Comparison of ENCODE assay signal across 18 cellular contexts in the genomic region with DNA sequence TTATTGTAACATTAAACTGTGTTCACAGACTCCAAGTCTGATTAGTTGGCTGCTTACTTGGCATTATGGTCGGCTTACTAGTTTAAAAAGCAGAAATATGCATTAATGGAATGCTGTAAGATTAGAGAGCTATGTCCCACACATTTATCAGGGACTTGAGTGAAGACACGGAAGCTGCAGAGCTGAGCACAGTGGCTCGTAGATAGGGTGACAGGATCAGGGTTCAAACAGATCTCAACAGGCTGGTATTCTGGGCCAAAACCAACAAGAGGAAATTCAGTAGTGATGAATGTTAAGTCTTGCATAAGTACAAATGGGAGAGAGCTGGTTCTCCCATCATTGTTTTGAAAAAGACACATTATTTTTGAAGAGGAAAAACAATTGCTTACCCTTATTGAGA.
A peak's percentile ranks its signal among the peaks of the same experiment; 100 is the strongest.
DNase-seq lines count a peak whose midpoint lies in the region; ATAC-seq and TF ChIP-seq lines count a peak whose summit lies in the region.
"Had no signal": no experiment of that assay in that cellular context is flagged by ENCODE, and none has a peak within 500 bp of the region (broad histone marks: within the 10 kb centered on the region; RNA-seq: fewer than 3 reads in every experiment).

No MANE protein-coding gene starts in this region.

- H2AK5ac ChIP-seq in mesenchymal stem cell (ENCODE audit: low read length, severe bottlenecking) = no peak overlapping the region

- no peaks in the 10 kb centered on the region for H3K27me3 ChIP-seq in fibroblast of lung (ENCODE audit: control insufficient read depth, insufficient read depth, low read length)
- H3K27me3 ChIP-seq in smooth muscle cell (ENCODE audit: low read depth) = no peaks in the 10 kb centered on the region
- H3K27me3 ChIP-seq in mesenchymal stem cell (ENCODE audit: control insufficient read depth in 1 of 2, insufficient read depth in 1 of 2, low read length in 2 of 2) = no peaks in the 10 kb centered on the region

- no peak overlapping the region for H3K4ac ChIP-seq in mesenchymal stem cell (ENCODE audit: low read depth in 1 of 2, low read length in 2 of 2)

- WGBS in smooth muscle cell (ENCODE audit: low lambda C conversion rate) = 22% methylated on average over 3 of the region's 3 CpGs
- 88% methylated on average over 3 of the region's 3 CpGs for WGBS in mesenchymal stem cell

- H3K4me1 ChIP-seq in fibroblast of lung (ENCODE audit: control insufficient read depth, extremely low read depth, insufficient read depth, low read length) = no peaks in the 10 kb centered on the region
- H3K4me1 ChIP-seq in smooth muscle cell (ENCODE audit: low read depth) = no peaks in the 10 kb centered on the region
- no peaks in the 10 kb centered on the region for H3K4me1 ChIP-seq in mesenchymal stem cell (ENCODE audit: control insufficient read depth, insufficient read depth, low read depth, low read length)

- H3K79me1 ChIP-seq in mesenchymal stem cell (replicated peaks; ENCODE audit: low read length, poor library complexity, severe bottlenecking) = no peaks in the 10 kb centered on the region

- no peaks in the 10 kb centered on the region for H3K79me2 ChIP-seq in fibroblast of lung (ENCODE audit: control insufficient read depth, insufficient read depth, low read length)
- no peaks in the 10 kb centered on the region for H3K79me2 ChIP-seq in smooth muscle cell (ENCODE audit: low read depth)

- H3K27ac Mint-ChIP-seq in effector memory CD8-positive, alpha-beta T cell = no peak overlapping the region
- H3K27ac Mint-ChIP-seq: CD4-positive, alpha-beta memory T cell had no signal

- H3K9me3 Mint-ChIP-seq in effector memory CD8-positive, alpha-beta T cell = peaks cover 0 to 1% of the 10 kb centered on the region in 2 donors

- H3K14ac ChIP-seq in mesenchymal stem cell (ENCODE audit: low read length in 2 of 2) = no peak overlapping the region

- H3K4me2 ChIP-seq in fibroblast of lung (ENCODE audit: extremely low read depth, insufficient read depth, low read length) (no peak overlapping the region), smooth muscle cell (peak overlapping the region; percentile 6), mesenchymal stem cell (ENCODE audit: low read length, poor library complexity, severe bottlenecking) (no peak overlapping the region)

- H3K27me3 Mint-ChIP-seq in effector memory CD8-positive, alpha-beta T cell = peaks cover 0 to 9% of the 10 kb centered on the region in 2 donors

- no peak overlapping the region for H2BK120ac ChIP-seq in mesenchymal stem cell (ENCODE audit: low read depth, low read length)

- H3K18ac ChIP-seq in mesenchymal stem cell (ENCODE audit: low read depth in 1 of 2, low read length in 2 of 2) = no peak overlapping the region

- H2BK5ac ChIP-seq in mesenchymal stem cell (ENCODE audit: low read depth, low read length, poor library complexity, severe bottlenecking) = no peak overlapping the region

- H3K4me1 Mint-ChIP-seq in effector memory CD8-positive, alpha-beta T cell (ENCODE audit: low read depth in 2 of 2) = no peaks in the 10 kb centered on the region
- H3K4me1 Mint-ChIP-seq: CD4-positive, alpha-beta memory T cell had no signal

- DNase-seq in Right ventricle myocardium inferior (ENCODE audit: missing footprints) = no peak
- DNase-seq in cardiac septum (ENCODE audit: low spot score) = no peak
- DNase-seq in fibroblast of lung (ENCODE audit: low read depth in 2 of 2) = peak; percentile 47 to 84
- DNase-seq in left lobe of liver (ENCODE audit: low spot score) = no peak
- DNase-seq in smooth muscle cell (lab: John Stamatoyannopoulos, UW; ENCODE audit: unreplicated experiment) = no peak
- DNase-seq in effector memory CD8-positive, alpha-beta T cell = no peak
- no peak for DNase-seq in mesenchymal stem cell
- DNase-seq: Calu3; CD4-positive, alpha-beta memory T cell; DMS53; NCI-H1048; NCI-H1694; NCI-H446; NCI-H69; NK-92 treated with Interleukin-12 subunit alpha and Interleukin-12 subunit beta, amount 100 ng/mL, for 24 hours; OCI-M1 had no signal

- no peak overlapping the region for H2AFZ ChIP-seq in fibroblast of lung (ENCODE audit: low read length)
- H2AFZ ChIP-seq in smooth muscle cell (ENCODE audit: low read depth) = no peak overlapping the region
- H2AFZ ChIP-seq in mesenchymal stem cell (ENCODE audit: low read depth, low read length) = no peak overlapping the region

- H3K36me3 ChIP-seq in fibroblast of lung (ENCODE audit: control insufficient read depth, insufficient read depth, low read length) (no peaks in the 10 kb centered on the region), smooth muscle cell (ENCODE audit: low read depth) (no peaks in the 10 kb centered on the region), mesenchymal stem cell (ENCODE audit: control insufficient read depth in 1 of 2, insufficient read depth in 2 of 2, low read depth in 1 of 2, low read length in 2 of 2) (no peaks in the 10 kb centered on the region)

- no peak overlapping the region for H3K4me3 Mint-ChIP-seq in effector memory CD8-positive, alpha-beta T cell

- H3F3A ChIP-seq in smooth muscle cell (ENCODE audit: low read depth) = no peaks in the 10 kb centered on the region

- H3K9ac ChIP-seq in fibroblast of lung (ENCODE audit: insufficient read depth, low read length) (no peak overlapping the region), smooth muscle cell (ENCODE audit: low read depth) (no peak overlapping the region), mesenchymal stem cell (ENCODE audit: low read length) (no peak overlapping the region)

- H3K4me3 ChIP-seq in fibroblast of lung (replicated peaks in 1 of 4; ENCODE audit: control extremely low read depth in 1 of 4, insufficient read depth in 1 of 4, low read depth in 3 of 4, low read length in 4 of 4) = no peak overlapping the region
- H3K4me3 ChIP-seq in smooth muscle cell = no peak overlapping the region
- no peak overlapping the region for H3K4me3 ChIP-seq in mesenchymal stem cell (ENCODE audit: insufficient read depth in 1 of 2, low read depth in 1 of 2, low read length in 2 of 2)

- no peak overlapping the region for H4K91ac ChIP-seq in mesenchymal stem cell (ENCODE audit: low read length)

- no peak overlapping the region for H3K23ac ChIP-seq in mesenchymal stem cell (ENCODE audit: low read length in 2 of 2)

- H2BK12ac ChIP-seq in mesenchymal stem cell (ENCODE audit: low read length in 2 of 2) = no peak overlapping the region

- intact Hi-C loops in Right ventricle myocardium inferior (cut with DNase I) (no loop called here), cardiac septum (cut with DNase I) (no loop called here)

- no peak overlapping the region for H2BK15ac ChIP-seq in mesenchymal stem cell (ENCODE audit: low read depth, poor library complexity, severe bottlenecking)

- H4K8ac ChIP-seq in mesenchymal stem cell (ENCODE audit: low read length) = no peak overlapping the region

- ATAC-seq in Right ventricle myocardium inferior (peak; percentile 45), left lobe of liver (peak; percentile 68)
- no peak for ATAC-seq in effector memory CD8-positive, alpha-beta T cell (replicated peaks)
- ATAC-seq in activated CD4-positive, CD25-positive, alpha-beta regulatory T cell treated with anti-CD3 and anti-CD28 coated beads, Interleukin-2, amount 50 U/mL, for 24 hours = no peak

- no peaks in the 10 kb centered on the region for H3K36me3 Mint-ChIP-seq in effector memory CD8-positive, alpha-beta T cell (ENCODE audit: insufficient read depth)
- H3K36me3 Mint-ChIP-seq: CD4-positive, alpha-beta memory T cell had no signal

- no peaks in the 10 kb centered on the region for H3K9me3 ChIP-seq in fibroblast of lung (ENCODE audit: control insufficient read depth, insufficient read depth, low read depth, low read length)
- no peaks in the 10 kb centered on the region for H3K9me3 ChIP-seq in smooth muscle cell (replicated peaks; ENCODE audit: low read depth)
- H3K9me3 ChIP-seq in mesenchymal stem cell (ENCODE audit: control insufficient read depth, low read length) = no peaks in the 10 kb centered on the region

- H3K27ac ChIP-seq in fibroblast of lung (ENCODE audit: insufficient read depth, low read length) (no peak overlapping the region), smooth muscle cell (ENCODE audit: low read depth) (peak overlapping the region; percentile 0), mesenchymal stem cell (ENCODE audit: low read length, poor library complexity, severe bottlenecking) (no peak overlapping the region)
- H3K27ac ChIP-seq: 22Rv1 had no signal

- TF ChIP-seq CTCF in fibroblast of lung (conservative IDR thresholded peaks at IDR 0.05 in 1 of 2, IDR thresholded peaks at IDR 0.05 in 1 of 2; ENCODE audit: low read depth in 1 of 2, low read length in 2 of 2) (no peak), smooth muscle cell (IDR thresholded peaks at IDR 0.05; ENCODE audit: borderline replicate concordance, insufficient read depth, poor library complexity, severe bottlenecking) (no peak)

- H4K20me1 ChIP-seq in fibroblast of lung (ENCODE audit: control insufficient read depth, extremely low read depth, insufficient read depth, low read length) (no peaks in the 10 kb centered on the region), smooth muscle cell (ENCODE audit: low read depth) (no peaks in the 10 kb centered on the region)

Comparison
In these comparisons a context has a peak if more than half of its experiments do, and no peak if none do; other contexts are left out.
1. ATAC-seq: peak in Right ventricle myocardium inferior (single experiment) and left lobe of liver (single experiment); none in effector memory CD8-positive, alpha-beta T cell (single experiment) and activated CD4-positive, CD25-positive, alpha-beta regulatory T cell treated with anti-CD3 and anti-CD28 coated beads, Interleukin-2, amount 50 U/mL, for 24 hours (0 of 2).
2. DNase-seq: peak in fibroblast of lung (2 of 2); none in Right ventricle myocardium inferior (single experiment), cardiac septum (single experiment), left lobe of liver (single experiment), smooth muscle cell (single experiment), effector memory CD8-positive, alpha-beta T cell (0 of 3) and mesenchymal stem cell (single experiment).